In genomic region chr10:133079836-133080682, GRCh38 we compare ENCODE assay signal across 20 cellular contexts. TPM values are rescaled to one million over a fixed set of nuclear protein-coding genes. Genes with fewer than 3 reads are reported as not detected.
DNase-seq lines count a peak whose midpoint lies in the region; ATAC-seq, FAIRE-seq and TF ChIP-seq lines count a peak whose summit lies in the region.
"Had no signal": no experiment of that assay in that cellular context is flagged by ENCODE, and none has a peak within 500 bp of the region (broad histone marks: within the 10 kb centered on the region; RNA-seq: fewer than 3 reads in every experiment).

No MANE protein-coding gene starts in this region.

- no peak overlapping the region for H3K4me3 Mint-ChIP-seq in progenitor cell of endocrine pancreas (ENCODE audit: low read depth)
- H3K4me3 Mint-ChIP-seq: activated CD4-positive, alpha-beta T cell treated with anti-CD3 and anti-CD28 coated beads, Interleukin-2, amount 10 ng/mL, durations not matched to agents 24 days and 14 days had no signal

- H3K4ac ChIP-seq in H1 (replicated peaks; ENCODE audit: insufficient read length, low read depth, low read length), result no peak overlapping the region

- H3K18ac ChIP-seq in H1 (ENCODE audit: extremely low read depth, low read length), result no peak overlapping the region

- H3K4me1 Mint-ChIP-seq in progenitor cell of endocrine pancreas (ENCODE audit: low read depth), result no peaks in the 10 kb centered on the region
- H3K4me1 Mint-ChIP-seq: activated CD4-positive, alpha-beta T cell treated with anti-CD3 and anti-CD28 coated beads, Interleukin-2, amount 10 ng/mL, durations not matched to agents 24 days and 14 days had no signal

- 0 out of 2 replicates have a peak overlapping the region, but pooled peaks have one; percentile 18 for H4K8ac ChIP-seq in H1 (ENCODE audit: extremely low read depth, insufficient read depth, low read length)

- H3K14ac ChIP-seq in H1 (ENCODE audit: insufficient read length), result no peak overlapping the region

- no peak overlapping the region for H3K27ac Mint-ChIP-seq in progenitor cell of endocrine pancreas
- H3K27ac Mint-ChIP-seq: activated CD4-positive, alpha-beta T cell treated with anti-CD3 and anti-CD28 coated beads, Interleukin-2, amount 10 ng/mL, durations not matched to agents 24 days and 14 days had no signal

- H4K91ac ChIP-seq in H1 (replicated peaks; ENCODE audit: insufficient read length, low read length), result no peak overlapping the region

- H3K27me3 ChIP-seq in H1 (replicated peaks in 1 of 4; ENCODE audit: control insufficient read depth in 3 of 4, extremely low read depth in 1 of 4, insufficient read depth in 3 of 4, low read length in 3 of 4), result no peaks in the 10 kb centered on the region
- H3K27me3 ChIP-seq: BE2C had no signal

- no peaks in the 10 kb centered on the region for H3K9me3 Mint-ChIP-seq in progenitor cell of endocrine pancreas (ENCODE audit: low read depth)
- H3K9me3 Mint-ChIP-seq: activated CD4-positive, alpha-beta T cell treated with anti-CD3 and anti-CD28 coated beads, Interleukin-2, amount 10 ng/mL, durations not matched to agents 24 days and 14 days had no signal

- H3K4me3 ChIP-seq in H1 (ENCODE audit: extremely low read depth in 1 of 4, insufficient read depth in 2 of 4, low read depth in 3 of 4, low read length in 4 of 4), result no peak overlapping the region
- H3K4me3 ChIP-seq: stomach had no signal

- H3K79me1 ChIP-seq in H1 (ENCODE audit: low read depth, low read length), result no peaks in the 10 kb centered on the region

- H3K9ac ChIP-seq in H1 (replicated peaks in 1 of 4; ENCODE audit: extremely low read depth in 1 of 4, low read depth in 3 of 4, low read length in 3 of 4), result no peak overlapping the region

- no peak for TF ChIP-seq POLR2A in H1 (IDR thresholded peaks at IDR 0.05; ENCODE audit: control extremely low read depth in 1 of 2, low read depth in 2 of 2, low read length in 2 of 2)

- peaks cover 0 to 2% of the 10 kb centered on the region in 2 experiments; a peak in 1 of 4 replicates for H3K9me3 ChIP-seq in H1 (ENCODE audit: insufficient read depth in 2 of 2, low read depth in 1 of 2, low read length in 1 of 2)
- H3K9me3 ChIP-seq: BE2C, stomach had no signal

- no peak overlapping the region for H2BK12ac ChIP-seq in H1 (ENCODE audit: low read depth, low read length)

- no peaks in the 10 kb centered on the region for H3K36me3 ChIP-seq in H1 (ENCODE audit: control insufficient read depth in 2 of 4, insufficient read depth in 4 of 4, low read length in 3 of 4)
- H3K36me3 ChIP-seq: BE2C, stomach had no signal

- H3K27me3 Mint-ChIP-seq in progenitor cell of endocrine pancreas, result peaks cover 20% of the 10 kb centered on the region
- H3K27me3 Mint-ChIP-seq: activated CD4-positive, alpha-beta T cell treated with anti-CD3 and anti-CD28 coated beads, Interleukin-2, amount 10 ng/mL, durations not matched to agents 24 days and 14 days had no signal

- no peak for FAIRE-seq in H1 (lab: Jason Lieb, UNC)
- FAIRE-seq: astrocyte, GM12892 had no signal

- CTCF ChIA-PET in H1 (lab: Charles Lee; ENCODE audit: partially characterized antibody), result no interaction called here

- no peak overlapping the region for H2AK5ac ChIP-seq in H1 (ENCODE audit: low read depth, low read length)

- H2BK5ac ChIP-seq in H1 (ENCODE audit: low read depth, low read length), result no peak overlapping the region

- POLR2A ChIA-PET in H1 (lab: Charles Lee; ENCODE audit: partially characterized antibody), result no interaction called here

- H3K23me2 ChIP-seq in H1 (ENCODE audit: low read depth, low read length), result no peaks in the 10 kb centered on the region

- H2BK15ac ChIP-seq in H1 (ENCODE audit: low read length), result no peak overlapping the region

- H4K5ac ChIP-seq in H1 (ENCODE audit: insufficient read length, low read depth, low read length), result no peak overlapping the region

- no peak for TF ChIP-seq RAD21 in Ishikawa (IDR thresholded peaks at IDR 0.05; ENCODE audit: low read depth)
- TF ChIP-seq RAD21 in H1 (IDR thresholded peaks at IDR 0.05 in 1 of 2, conservative IDR thresholded peaks at IDR 0.05 in 1 of 2; ENCODE audit: low read depth in 2 of 2, low read length in 2 of 2), result no peak

- no peak overlapping the region for H2AFZ ChIP-seq in H1 (ENCODE audit: low read length)

- no peak overlapping the region for H2BK120ac ChIP-seq in H1 (replicated peaks; ENCODE audit: low read depth, low read length)

- H3K27ac ChIP-seq in H1 (ENCODE audit: low read depth, low read length), result no peak overlapping the region
- H3K27ac ChIP-seq: stomach had no signal

- WGBS in H1 (ENCODE audit: extremely low coverage in 1 of 2, insufficient coverage in 1 of 2, insufficient read length in 1 of 2, insufficient replicate concordance in 2 of 2, low coverage in 1 of 2, low lambda C conversion rate in 2 of 2, missing lambda C conversion rate in 1 of 2), 2 experiments, result 73% methylated on average over 34 of the region's 39 CpGs; no CpG with 5 or more reads in 1 of the 2 experiments

- no peaks in the 10 kb centered on the region for H3K36me3 Mint-ChIP-seq in progenitor cell of endocrine pancreas (ENCODE audit: insufficient read depth)

- TF ChIP-seq EP300 in Ishikawa (IDR thresholded peaks at IDR 0.05; ENCODE audit: borderline replicate concordance) (no peak), H1 (IDR thresholded peaks at IDR 0.05; ENCODE audit: borderline replicate concordance in 1 of 2, low read depth in 2 of 2, low read length in 2 of 2) (no peak)

- no peak overlapping the region for H3K23ac ChIP-seq in H1 (ENCODE audit: insufficient read length)

- H3K56ac ChIP-seq in H1 (replicated peaks; ENCODE audit: insufficient read length, low read depth, low read length), result no peak overlapping the region

- no peak overlapping the region for H3K4me2 ChIP-seq in H1 (ENCODE audit: insufficient read depth in 1 of 2, low read depth in 2 of 2, low read length in 2 of 2)

- no peak for TF ChIP-seq CTCF in H1 (IDR thresholded peaks at IDR 0.05; ENCODE audit: control extremely low read depth in 1 of 3, insufficient read depth in 1 of 3, low read depth in 1 of 3, low read length in 3 of 3)
- TF ChIP-seq CTCF in progenitor cell of endocrine pancreas (IDR thresholded peaks at IDR 0.05; ENCODE audit: unreplicated experiment), result no peak

- in situ Hi-C loops in G401 (cut with HindIII; ENCODE audit: low sequenced_read_pairs), result no loop called here

- H3K4me1 ChIP-seq in H1 (replicated peaks in 1 of 4; ENCODE audit: control insufficient read depth in 3 of 4, insufficient read depth in 4 of 4, low read length in 3 of 4), result no peaks in the 10 kb centered on the region; a peak in 1 of 7 replicates
- H3K4me1 ChIP-seq: BE2C, stomach had no signal

- DNase-seq in G401 (ENCODE audit: low spot score) (peak; percentile 70), H1 (ENCODE audit: low read depth in 1 of 2, low spot score in 2 of 2) (peak in 1 of 2 experiments; percentile 87), progenitor cell of endocrine pancreas (ENCODE audit: low spot score, unreplicated experiment) (peak; percentile 79), epidermal melanocyte (ENCODE audit: insufficient read length, low spot score) (no peak), T-helper 2 cell (no peak)
- DNase-seq: activated CD4-positive, alpha-beta T cell treated with anti-CD3 and anti-CD28 coated beads, Interleukin-2, amount 10 ng/mL, durations not matched to agents 24 days and 14 days; activated naive CD4-positive, alpha-beta T cell treated with Interleukin-2 at 50 U/mL for 16 hours; BE2C; hippocampal formation; left colon; NCI-H1105; NCI-H524 treated with DMSO at 0.1 percent for 48 hours; PC-3; stimulated activated CD4-positive, alpha-beta T cell treated with anti-CD3 and anti-CD28 coated beads, Interleukin-1b, Interleukin-23, amount 100 ng/mL, for 48 hours; stomach had no signal

- H2BK20ac ChIP-seq in H1 (ENCODE audit: low read length), result no peak overlapping the region

- peaks cover 0 to 3% of the 10 kb centered on the region in 2 experiments for H4K20me1 ChIP-seq in H1 (replicated peaks in 1 of 2; ENCODE audit: control insufficient read depth in 1 of 2, insufficient read depth in 2 of 2, low read length in 2 of 2)

- no peak for ATAC-seq in HG03159 (IDR thresholded peaks at IDR 0.05; ENCODE audit: unreplicated experiment)
- ATAC-seq: left colon, PC-3 had no signal

- H3K79me2 ChIP-seq in H1 (ENCODE audit: control insufficient read depth in 1 of 2, insufficient read depth in 2 of 2, low read length in 2 of 2), result no peaks in the 10 kb centered on the region

TF ChIP-seq in Ishikawa, 13 proteins besides CTCF, POLR2A, EP300 and RAD21 (continues in another document):
- TF ChIP-seq EGR1 (IDR thresholded peaks at IDR 0.05) (no peak), ZBTB7A (IDR thresholded peaks at IDR 0.05; ENCODE audit: low read depth) (no peak), TCF12 (IDR thresholded peaks at IDR 0.05; ENCODE audit: low read depth) (no peak), YY1 (IDR thresholded peaks at IDR 0.05; ENCODE audit: low read depth) (no peak), MAX (IDR thresholded peaks at IDR 0.05) (0 out of 2 replicates have a peak, but pooled peaks have one; percentile 42)

TF ChIP-seq in H1, 55 proteins besides CTCF, POLR2A, EP300 and RAD21 (continues in another document):
- TF ChIP-seq RNF2 (IDR thresholded peaks at IDR 0.05; ENCODE audit: borderline replicate concordance, low read depth, low read length, missing control alignments, poor library complexity, severe bottlenecking) (no peak), MAX (IDR thresholded peaks at IDR 0.05) (peak; percentile 34; the same call in 1 of the 2 replicates), TEAD4 (IDR thresholded peaks at IDR 0.05; ENCODE audit: low read depth, low read length) (no peak), SIN3A (conservative IDR thresholded peaks at IDR 0.05 in 1 of 2, IDR thresholded peaks at IDR 0.05 in 1 of 2; ENCODE audit: low read depth in 1 of 2, low read length in 2 of 2) (peak in 1 of 2 experiments; percentile 77; a peak in 2 of 4 replicates), EZH2 (IDR thresholded peaks at IDR 0.05; ENCODE audit: low read depth, low read length, severe bottlenecking) (no peak), CEBPB (IDR thresholded peaks at IDR 0.05; ENCODE audit: low read depth, low read length) (no peak)

RNA-seq across cellular contexts. Expression of gene ADGRA1, which starts 7.7 kb away (rescaled TPM):
- total RNA-seq in G401 (2014; rRNA removed; shearing (Covaris generic)), result not detected in 2 replicates
- 0.08 and 0.17 TPM in 2 replicates for total RNA-seq in H1 (2021; fragmentation: NEBNext Ultra II Directional; extraction: Animal tissue kit (Norgen Biotek cat#: 25700))
- 0.21 and 0.24 TPM in 2 replicates for polyA plus RNA-seq in H1 (2011; rRNA removed)
- polyA plus RNA-seq in H1 (2011; cell fraction: cytosol; rRNA removed), result 0.18 TPM
- polyA plus RNA-seq in H1 (2011; cell fraction: nucleus; rRNA removed), result 0.19 TPM
- 0.14 to 0.27 TPM (median 0.23 TPM) in 4 replicates for polyA plus RNA-seq in H1 (2012, experiment 1 of 2)
- polyA plus RNA-seq in H1 (2012, experiment 2 of 2), result 0.13 TPM
- 0.06 TPM for polyA plus RNA-seq in H1 (2013, experiment 1 of 2)
- polyA plus RNA-seq in H1 (2013, experiment 2 of 2), result 0.09 TPM
- polyA minus RNA-seq in H1 (2011; rRNA and poly(A)+ RNA removed), result 0.07 and 0.09 TPM in 2 replicates
- polyA minus RNA-seq in H1 (2011; cell fraction: cytosol; rRNA and poly(A)+ RNA removed), result 0.59 TPM
- 0.30 TPM for polyA minus RNA-seq in H1 (2011; cell fraction: nucleus; rRNA and poly(A)+ RNA removed)
- total RNA-seq in progenitor cell of endocrine pancreas, result 1.1 and 1.2 TPM in 2 replicates
- total RNA-seq: activated CD4-positive, alpha-beta T cell treated with anti-CD3 and anti-CD28 coated beads, Interleukin-2, amount 10 ng/mL, durations not matched to agents 24 days and 14 days; astrocyte; left colon; LHCN-M2; PC-3 had no signal
- polyA plus RNA-seq: stomach had no signal

Comparison
In these comparisons a context has a peak if more than half of its experiments do, and no peak if none do; other contexts are left out.
1. DNase-seq: peak in G401 (single experiment) and progenitor cell of endocrine pancreas (single experiment); none in epidermal melanocyte (single experiment) and T-helper 2 cell (0 of 5).